13 cellular contexts compared by ENCODE assay signal in the genomic region with DNA sequence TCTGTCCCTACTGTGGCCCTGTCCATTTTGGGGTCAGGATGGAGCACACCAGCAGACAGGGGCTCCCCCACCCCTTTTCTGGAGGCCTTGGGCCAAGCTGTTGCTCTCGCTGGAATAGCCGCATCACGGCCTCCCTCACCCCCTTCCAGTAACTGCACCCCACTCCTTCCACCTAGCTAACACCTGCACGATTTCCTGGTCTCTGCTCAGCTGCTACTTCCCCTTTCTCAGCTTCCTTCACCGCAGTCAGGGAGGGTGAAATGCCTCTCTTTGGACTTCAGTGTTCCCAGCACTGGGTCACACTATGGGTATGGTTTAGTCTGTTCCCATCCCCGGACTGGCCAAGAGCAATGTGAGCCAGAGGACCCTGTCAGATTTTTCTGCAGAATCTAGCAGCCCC.
DNase-seq lines count a peak whose midpoint lies in the region; ATAC-seq, FAIRE-seq and TF ChIP-seq lines count a peak whose summit lies in the region.
"Had no signal": no experiment of that assay in that cellular context is flagged by ENCODE, and none has a peak within 500 bp of the region (broad histone marks: within the 10 kb centered on the region; RNA-seq: fewer than 3 reads in every experiment).

No MANE protein-coding gene starts in this region.

- H3K36me3 ChIP-seq in H1 (ENCODE audit: control insufficient read depth in 2 of 4, insufficient read depth in 4 of 4, low read length in 3 of 4) (no peaks in the 10 kb centered on the region), osteoblast (ENCODE audit: insufficient read depth, low read length) (no peaks in the 10 kb centered on the region)
- H3K36me3 ChIP-seq: left lung had no signal

- no peak overlapping the region for H3K27ac Mint-ChIP-seq in activated CD4-positive, alpha-beta memory T cell treated with anti-CD3 and anti-CD28 coated beads, Interleukin-2, amount 10 ng/mL, durations not matched to agents 7 days and 5 days
- H3K27ac Mint-ChIP-seq: effector memory CD8-positive, alpha-beta T cell had no signal

- H3K79me1 ChIP-seq in H1 (ENCODE audit: low read depth, low read length), result no peaks in the 10 kb centered on the region

- no peak for DNase-seq in H1 (ENCODE audit: low read depth in 1 of 2, low spot score in 2 of 2)
- DNase-seq in osteoblast (ENCODE audit: insufficient read length, low spot score, missing footprints), result no peak
- DNase-seq in activated CD4-positive, alpha-beta memory T cell treated with anti-CD3 and anti-CD28 coated beads, Interleukin-2, amount 10 ng/mL, durations not matched to agents 7 days and 5 days, result no peak
- no peak for DNase-seq in frontal cortex (ENCODE audit: low spot score in 2 of 2)
- DNase-seq: amniotic stem cell; effector memory CD8-positive, alpha-beta T cell; HCEC 1CT; left lung; NCI-H1930 had no signal

- no peaks in the 10 kb centered on the region for H3K4me1 ChIP-seq in H1 (replicated peaks in 1 of 4; ENCODE audit: control insufficient read depth in 3 of 4, insufficient read depth in 4 of 4, low read length in 3 of 4)
- H3K4me1 ChIP-seq in osteoblast (ENCODE audit: insufficient read depth, low read length), result no peaks in the 10 kb centered on the region
- H3K4me1 ChIP-seq: left lung had no signal

- H3K79me2 ChIP-seq in H1 (ENCODE audit: control insufficient read depth in 1 of 2, insufficient read depth in 2 of 2, low read length in 2 of 2) (no peaks in the 10 kb centered on the region), osteoblast (ENCODE audit: insufficient read depth, low read length) (no peaks in the 10 kb centered on the region)

- no peak overlapping the region for H3K56ac ChIP-seq in H1 (replicated peaks; ENCODE audit: insufficient read length, low read depth, low read length)

- H2AFZ ChIP-seq in H1 (ENCODE audit: low read length), result peak overlapping the region; percentile 44; the same call in 1 of the 2 replicates
- no peak overlapping the region for H2AFZ ChIP-seq in osteoblast (ENCODE audit: low read length)

- peaks cover 9% of the 10 kb centered on the region for H3K4me1 Mint-ChIP-seq in activated CD4-positive, alpha-beta memory T cell treated with anti-CD3 and anti-CD28 coated beads, Interleukin-2, amount 10 ng/mL, durations not matched to agents 7 days and 5 days

- no peak overlapping the region for H3K4me3 Mint-ChIP-seq in activated CD4-positive, alpha-beta memory T cell treated with anti-CD3 and anti-CD28 coated beads, Interleukin-2, amount 10 ng/mL, durations not matched to agents 7 days and 5 days
- H3K4me3 Mint-ChIP-seq: effector memory CD8-positive, alpha-beta T cell had no signal

- no peaks in the 10 kb centered on the region for H3K23me2 ChIP-seq in H1 (ENCODE audit: low read depth, low read length)

- no peaks in the 10 kb centered on the region for H3K9me3 Mint-ChIP-seq in activated CD4-positive, alpha-beta memory T cell treated with anti-CD3 and anti-CD28 coated beads, Interleukin-2, amount 10 ng/mL, durations not matched to agents 7 days and 5 days
- H3K9me3 Mint-ChIP-seq: effector memory CD8-positive, alpha-beta T cell had no signal

- no peak overlapping the region for H2BK12ac ChIP-seq in H1 (ENCODE audit: low read depth, low read length)

- peaks cover 1% of the 10 kb centered on the region for H3K27me3 Mint-ChIP-seq in activated CD4-positive, alpha-beta memory T cell treated with anti-CD3 and anti-CD28 coated beads, Interleukin-2, amount 10 ng/mL, durations not matched to agents 7 days and 5 days

- H2BK15ac ChIP-seq in H1 (ENCODE audit: low read length), result no peak overlapping the region

- H3K4me3 ChIP-seq in H1 (ENCODE audit: extremely low read depth in 1 of 4, insufficient read depth in 2 of 4, low read depth in 3 of 4, low read length in 4 of 4), result no peak overlapping the region
- no peak overlapping the region for H3K4me3 ChIP-seq in osteoblast (ENCODE audit: insufficient read depth, low read length)
- H3K4me3 ChIP-seq: left lung had no signal

- no peak overlapping the region for H4K8ac ChIP-seq in H1 (ENCODE audit: extremely low read depth, insufficient read depth, low read length)

- ATAC-seq in GM18907 (IDR thresholded peaks at IDR 0.05; ENCODE audit: unreplicated experiment) (peak; percentile 88), GM21528 (IDR thresholded peaks at IDR 0.05; ENCODE audit: low FRiP score, unreplicated experiment) (peak; percentile 91), HG03139 (IDR thresholded peaks at IDR 0.05; ENCODE audit: unreplicated experiment) (peak; percentile 83), HG02840 (IDR thresholded peaks at IDR 0.05; ENCODE audit: low FRiP score, unreplicated experiment) (no peak)
- ATAC-seq: effector memory CD8-positive, alpha-beta T cell; left lung had no signal

- no peak overlapping the region for H3K18ac ChIP-seq in H1 (ENCODE audit: extremely low read depth, low read length)

- CTCF ChIA-PET in H1 (lab: Charles Lee; ENCODE audit: partially characterized antibody), result interaction anchor here (1.2 to 1.6 kb wide), 3 partner anchors 10 to 40 kb away, joined by 3 to 5 read pairs (median 5); no protein-coding TSS in a partner anchor
- CTCF ChIA-PET in activated CD4-positive, alpha-beta memory T cell treated with anti-CD3 and anti-CD28 coated beads, Interleukin-2, amount 10 ng/mL, durations not matched to agents 7 days and 5 days (lab: Charles Lee), result no interaction called here

- no peak for FAIRE-seq in H1 (lab: Jason Lieb, UNC)
- no peak for FAIRE-seq in frontal cortex (lab: Jason Lieb, UNC)

- no peak overlapping the region for H3K23ac ChIP-seq in H1 (ENCODE audit: insufficient read length)

- H2BK5ac ChIP-seq in H1 (ENCODE audit: low read depth, low read length), result no peak overlapping the region

- H2AK5ac ChIP-seq in H1 (ENCODE audit: low read depth, low read length), result no peak overlapping the region

- H3K36me3 Mint-ChIP-seq in activated CD4-positive, alpha-beta memory T cell treated with anti-CD3 and anti-CD28 coated beads, Interleukin-2, amount 10 ng/mL, durations not matched to agents 7 days and 5 days (ENCODE audit: low read depth), result no peaks in the 10 kb centered on the region

- TF ChIP-seq CTCF in H1 (IDR thresholded peaks at IDR 0.05; ENCODE audit: control extremely low read depth in 1 of 3, insufficient read depth in 1 of 3, low read depth in 1 of 3, low read length in 3 of 3) (no peak), osteoblast (IDR thresholded peaks at IDR 0.05; ENCODE audit: extremely low read depth, low read depth, low read length) (no peak)

- H3K27me3 ChIP-seq in H1 (replicated peaks in 1 of 4; ENCODE audit: control insufficient read depth in 3 of 4, extremely low read depth in 1 of 4, insufficient read depth in 3 of 4, low read length in 3 of 4) (peaks cover 0 to 2% (median 0%) of the 10 kb centered on the region in 4 experiments; a peak in 1 of 7 replicates), osteoblast (ENCODE audit: insufficient read depth, low read length) (no peaks in the 10 kb centered on the region)
- H3K27me3 ChIP-seq: left lung had no signal

- no peak for TF ChIP-seq RAD21 in H1 (IDR thresholded peaks at IDR 0.05 in 1 of 2, conservative IDR thresholded peaks at IDR 0.05 in 1 of 2; ENCODE audit: low read depth in 2 of 2, low read length in 2 of 2)

- no peaks in the 10 kb centered on the region for H3K9me3 ChIP-seq in H1 (ENCODE audit: insufficient read depth in 2 of 2, low read depth in 1 of 2, low read length in 1 of 2)
- H3K9me3 ChIP-seq in osteoblast (ENCODE audit: low read depth, low read length), result no peaks in the 10 kb centered on the region
- H3K9me3 ChIP-seq: left lung had no signal

- H3K4ac ChIP-seq in H1 (replicated peaks; ENCODE audit: insufficient read length, low read depth, low read length), result no peak overlapping the region

- no peak for TF ChIP-seq EP300 in H1 (IDR thresholded peaks at IDR 0.05; ENCODE audit: borderline replicate concordance in 1 of 2, low read depth in 2 of 2, low read length in 2 of 2)

- no peak overlapping the region for H3K9ac ChIP-seq in H1 (replicated peaks in 1 of 4; ENCODE audit: extremely low read depth in 1 of 4, low read depth in 3 of 4, low read length in 3 of 4)

- H4K20me1 ChIP-seq in H1 (replicated peaks in 1 of 2; ENCODE audit: control insufficient read depth in 1 of 2, insufficient read depth in 2 of 2, low read length in 2 of 2) (no peaks in the 10 kb centered on the region), osteoblast (ENCODE audit: insufficient read depth, low read length) (no peaks in the 10 kb centered on the region)

- H3K14ac ChIP-seq in H1 (ENCODE audit: insufficient read length), result no peak overlapping the region

- H3K4me2 ChIP-seq in H1 (ENCODE audit: insufficient read depth in 1 of 2, low read depth in 2 of 2, low read length in 2 of 2) (no peak overlapping the region), osteoblast (ENCODE audit: insufficient read depth, low read length) (no peak overlapping the region)

- no peak overlapping the region for H4K5ac ChIP-seq in H1 (ENCODE audit: insufficient read length, low read depth, low read length)

- H2BK20ac ChIP-seq in H1 (ENCODE audit: low read length), result no peak overlapping the region

- H3K27ac ChIP-seq in H1 (ENCODE audit: low read depth, low read length), result no peak overlapping the region
- H3K27ac ChIP-seq in osteoblast (ENCODE audit: low read depth, low read length), result no peak overlapping the region
- H3K27ac ChIP-seq: left lung had no signal

- no peak for TF ChIP-seq POLR2A in H1 (IDR thresholded peaks at IDR 0.05; ENCODE audit: control extremely low read depth in 1 of 2, low read depth in 2 of 2, low read length in 2 of 2)

- 88% methylated on average over 6 of the region's 6 CpGs; no CpG with 5 or more reads in 1 of the 2 experiments for WGBS in H1 (ENCODE audit: extremely low coverage in 1 of 2, insufficient coverage in 1 of 2, insufficient read length in 1 of 2, insufficient replicate concordance in 2 of 2, low coverage in 1 of 2, low lambda C conversion rate in 2 of 2, missing lambda C conversion rate in 1 of 2), 2 experiments

- H4K91ac ChIP-seq in H1 (replicated peaks; ENCODE audit: insufficient read length, low read length), result no peak overlapping the region

- POLR2A ChIA-PET in H1 (lab: Charles Lee; ENCODE audit: partially characterized antibody), result no interaction called here
- POLR2A ChIA-PET in activated CD4-positive, alpha-beta memory T cell treated with anti-CD3 and anti-CD28 coated beads, Interleukin-2, amount 10 ng/mL, durations not matched to agents 7 days and 5 days (lab: Charles Lee), result no interaction called here

- no peak overlapping the region for H2BK120ac ChIP-seq in H1 (replicated peaks; ENCODE audit: low read depth, low read length)

TF ChIP-seq in H1, 55 proteins besides CTCF, POLR2A, EP300 and RAD21:
- TF ChIP-seq HDAC2 (IDR thresholded peaks at IDR 0.05; ENCODE audit: borderline replicate concordance in 1 of 2, low read depth in 2 of 2, low read length in 2 of 2), result no peak
- no peak for TF ChIP-seq PHF8 (conservative IDR thresholded peaks at IDR 0.05; ENCODE audit: low read depth, low read length)
- TF ChIP-seq RXRA (IDR thresholded peaks at IDR 0.05; ENCODE audit: insufficient read depth, low read depth, low read length), result no peak
TF ChIP-seq in H1: peak in this region for 0.
